Comparison of ENCODE assay signal across 7 cellular contexts in the genomic region with DNA sequence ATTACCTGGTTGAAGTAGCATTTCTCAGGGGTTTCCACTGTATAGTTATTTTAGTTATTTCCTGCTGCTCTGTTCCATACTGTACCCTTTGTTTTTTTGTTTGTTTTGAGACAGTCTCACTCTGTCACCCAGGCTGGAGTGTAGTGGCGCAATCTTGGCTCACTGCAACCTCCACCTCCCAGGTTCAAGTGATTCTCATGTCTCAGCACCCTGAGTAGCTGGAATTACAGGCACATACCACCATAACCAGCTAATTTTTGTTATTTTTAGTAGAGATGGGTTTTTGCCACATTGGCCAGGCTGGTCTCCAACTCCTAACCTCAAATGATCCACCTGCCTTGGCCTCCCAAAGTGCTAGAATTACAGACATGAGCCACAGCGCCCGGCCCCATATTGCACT. TPM values are rescaled to one million over a fixed set of nuclear protein-coding genes. Genes with fewer than 3 reads are reported as not detected.
"Had no signal": no experiment of that assay in that cellular context is flagged by ENCODE, and none has a peak within 500 bp of the region (broad histone marks: within the 10 kb centered on the region; RNA-seq: fewer than 3 reads in every experiment).

No MANE protein-coding gene starts in this region.

RNA-seq across cellular contexts. Expression of gene MAB21L2, which starts 24.1 kb away (rescaled TPM):
- total RNA-seq: activated CD4-positive, alpha-beta memory T cell treated with anti-CD3 and anti-CD28 coated beads, Interleukin-2, amount 10 ng/mL, durations not matched to agents 7 days and 5 days; activated CD8-positive, alpha-beta memory T cell treated with anti-CD3 and anti-CD28 coated beads, Interleukin-2, amount 10 ng/mL, durations not matched to agents 7 days and 5 days; PC-3; Right ventricle myocardium inferior; SK-MEL-5; T-cell; T-helper 17 cell had no signal
